ENCODE assay signal across 8 cellular contexts in the genomic region with DNA sequence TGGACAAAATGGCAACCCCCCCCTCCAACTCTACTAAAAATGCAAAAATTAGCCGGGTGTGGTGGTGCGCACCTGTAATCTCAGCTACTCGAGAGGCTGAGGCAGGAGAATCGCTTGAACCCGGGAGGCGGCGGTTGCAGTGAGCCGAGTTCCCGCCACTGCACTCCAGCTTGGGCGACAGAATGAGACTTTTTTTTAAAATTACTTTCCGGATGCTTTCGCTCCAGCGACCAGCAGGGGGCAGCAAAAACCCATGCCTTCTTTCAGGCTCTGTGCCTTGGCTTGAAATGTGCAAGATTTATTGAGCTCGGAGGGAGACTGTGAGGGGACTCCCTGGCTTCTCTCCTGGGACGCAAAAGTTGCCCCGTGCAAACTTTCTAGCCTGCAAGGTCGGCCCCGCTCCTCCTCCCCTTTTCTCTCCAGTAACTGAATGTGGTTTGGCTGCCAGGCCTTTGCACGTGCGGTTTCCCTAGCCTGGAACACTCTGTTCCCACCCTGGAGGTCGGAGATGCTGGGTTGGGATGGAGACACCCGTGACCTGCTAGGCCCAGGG.
DNase-seq lines count a peak whose midpoint lies in the region; ATAC-seq, FAIRE-seq and TF ChIP-seq lines count a peak whose summit lies in the region.

No MANE protein-coding gene starts in this region.

- DNase-seq in AG09309 (ENCODE audit: low read depth) (no peak), GM19239 (ENCODE audit: insufficient read length, low spot score) (peak; percentile 71), NCI-H69 (lab: John Stamatoyannopoulos, UW) (peak; percentile 79), midbrain (lab: John Stamatoyannopoulos, UW) (peak; percentile 78)
- DNase-seq in activated CD8-positive, alpha-beta memory T cell treated with anti-CD3 and anti-CD28 coated beads for 24 hours: peak; percentile 91
- DNase-seq in stimulated activated CD8-positive, alpha-beta memory T cell treated with anti-CD3 and anti-CD28 coated beads, Interleukin-4, amount 100 ng/mL, for 1 hour (ENCODE audit: low read depth in 2 of 2, low spot score in 1 of 2): peak; percentile 53 to 55

- ATAC-seq in HG03378 (IDR thresholded peaks at IDR 0.05; ENCODE audit: unreplicated experiment): no peak

- TF ChIP-seq CTCF in AG09309 (IDR thresholded peaks at IDR 0.05; ENCODE audit: control insufficient read depth, insufficient read depth, low read depth, low read length, missing control alignments): peak; percentile 85

- peak; percentile 35 for FAIRE-seq in GM19239 (lab: Jason Lieb, UNC)
- FAIRE-seq in endometrium (lab: Jason Lieb, UNC): peak; percentile 8

- H3K4me3 ChIP-seq in AG09309 (ENCODE audit: control insufficient read depth, low read depth, low read length): no peak overlapping the region
